In the genomic region with DNA sequence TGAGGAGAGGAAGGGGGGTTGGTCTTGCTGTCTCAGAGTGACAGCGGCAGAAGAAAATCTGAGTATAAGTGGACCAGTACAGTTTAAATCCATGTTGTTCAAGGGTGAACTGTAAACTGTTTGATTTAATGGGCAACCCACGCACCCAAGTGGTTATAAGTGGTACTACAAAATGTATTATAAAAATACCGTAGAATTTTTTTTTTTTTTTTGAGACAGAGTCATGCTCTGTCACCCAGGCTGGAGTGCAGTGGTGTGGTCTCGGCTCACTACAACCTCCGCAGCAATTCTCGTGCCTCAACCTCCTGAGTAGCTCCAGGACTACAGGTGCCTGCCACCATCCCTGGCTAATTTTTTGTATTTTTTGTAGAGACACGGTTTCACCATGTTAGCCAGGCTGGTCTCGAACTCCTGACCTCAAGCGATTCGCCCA, we compare ENCODE assay signal across 8 cellular contexts. TPM values are rescaled to one million over a fixed set of nuclear protein-coding genes. Genes with fewer than 3 reads are reported as not detected.
DNase-seq lines count a peak whose midpoint lies in the region; ATAC-seq and TF ChIP-seq lines count a peak whose summit lies in the region.

No MANE protein-coding gene starts in this region.

- H3K36me3 Mint-ChIP-seq in activated B cell treated with CpG ODN at 0.5 μM for 24 hours (ENCODE audit: low read depth) = peaks cover 18% of the 10 kb centered on the region
- peaks cover 4% of the 10 kb centered on the region for H3K36me3 Mint-ChIP-seq in neural progenitor cell

- POLR2A ChIA-PET in activated B cell treated with CpG ODN at 0.5 μM for 24 hours (lab: Charles Lee) = no interaction called here

- H3K9me3 Mint-ChIP-seq in activated B cell treated with CpG ODN at 0.5 μM for 24 hours (no peaks in the 10 kb centered on the region), neural progenitor cell (no peaks in the 10 kb centered on the region)

- CTCF ChIA-PET in activated B cell treated with CpG ODN at 0.5 μM for 24 hours (lab: Charles Lee) = no interaction called here

- DNase-seq in AG08396 (ENCODE audit: low spot score) (peak; percentile 18), NCI-H2171 treated with DMSO at 0.1 percent for 48 hours (lab: John Stamatoyannopoulos, UW) (peak; percentile 79), activated B cell treated with CpG ODN at 0.5 μM for 24 hours (no peak), epithelial cell of esophagus (ENCODE audit: low read depth) (peak; percentile 59), neural progenitor cell (ENCODE audit: low spot score) (peak; percentile 35)

- H4K20me1 ChIP-seq in neural progenitor cell (ENCODE audit: low read depth) = peaks cover 3% of the 10 kb centered on the region

- H3K36me3 ChIP-seq in neural progenitor cell = no peaks in the 10 kb centered on the region

- H3K27ac Mint-ChIP-seq in activated B cell treated with CpG ODN at 0.5 μM for 24 hours (peak overlapping the region; percentile 59), neural progenitor cell (no peak overlapping the region)

- intact Hi-C loops in activated B cell treated with CpG ODN at 0.5 μM for 24 hours (cut with micrococcal nuclease) = loop anchor here (1.0 to 10.0 kb wide), 8 partner anchors 40 to 698 kb away; a partner anchor contains a TSS

- H3K9ac ChIP-seq in neural progenitor cell = no peak overlapping the region

- H3K9me3 ChIP-seq in neural progenitor cell (ENCODE audit: low read depth) = no peaks in the 10 kb centered on the region

- H3K4me2 ChIP-seq in neural progenitor cell = no peak overlapping the region

- H3F3A ChIP-seq in neural progenitor cell (ENCODE audit: low read depth) = peaks cover 29% of the 10 kb centered on the region

- H3K27ac ChIP-seq in neural progenitor cell = no peak overlapping the region

- H3K4me1 ChIP-seq in neural progenitor cell = peaks cover 7% of the 10 kb centered on the region

- peaks cover 37% of the 10 kb centered on the region for H3K4me1 Mint-ChIP-seq in activated B cell treated with CpG ODN at 0.5 μM for 24 hours
- peaks cover 24% of the 10 kb centered on the region for H3K4me1 Mint-ChIP-seq in neural progenitor cell

- H3K27me3 ChIP-seq in neural progenitor cell = no peaks in the 10 kb centered on the region

- peak; percentile 30 for ATAC-seq in activated B cell treated with CpG ODN at 0.5 μM for 24 hours (ENCODE audit: low read depth)
- ATAC-seq in HG02642 (IDR thresholded peaks at IDR 0.05; ENCODE audit: poor library complexity, unreplicated experiment) = no peak
- ATAC-seq in HG03159 (IDR thresholded peaks at IDR 0.05; ENCODE audit: unreplicated experiment) = no peak

- H3K27me3 Mint-ChIP-seq in activated B cell treated with CpG ODN at 0.5 μM for 24 hours = no peaks in the 10 kb centered on the region
- peaks cover 4% of the 10 kb centered on the region for H3K27me3 Mint-ChIP-seq in neural progenitor cell (ENCODE audit: insufficient read depth, low read depth)

- H3K79me2 ChIP-seq in neural progenitor cell (ENCODE audit: low read depth) = peaks cover 9% of the 10 kb centered on the region

- TF ChIP-seq CTCF in GM12875 (IDR thresholded peaks at IDR 0.05; ENCODE audit: borderline replicate concordance, insufficient read depth, low read depth, low read length) (peak; percentile 25; the same call in 1 of the 2 replicates), activated B cell treated with CpG ODN at 0.5 μM for 24 hours (IDR thresholded peaks at IDR 0.05) (peak; percentile 36), epithelial cell of esophagus (IDR thresholded peaks at IDR 0.05; ENCODE audit: insufficient read depth, low read depth, low read length, missing control alignments) (peak; percentile 50), neural progenitor cell (IDR thresholded peaks at IDR 0.05) (peak; percentile 56)

- no peak overlapping the region for H2AFZ ChIP-seq in neural progenitor cell (replicated peaks)

- H3K4me3 Mint-ChIP-seq in activated B cell treated with CpG ODN at 0.5 μM for 24 hours = peak overlapping the region; percentile 28
- peak overlapping the region; percentile 54 for H3K4me3 Mint-ChIP-seq in neural progenitor cell

- H3K4me3 ChIP-seq in GM12875 (ENCODE audit: low read depth, low read length) = no peak overlapping the region
- no peak overlapping the region for H3K4me3 ChIP-seq in epithelial cell of esophagus (ENCODE audit: low read length)
- no peak overlapping the region for H3K4me3 ChIP-seq in neural progenitor cell

RNA-seq across cellular contexts. Expression of a gene that starts 2.1 kb away (rescaled TPM):
- total RNA-seq in activated B cell treated with CpG ODN at 0.5 μM for 24 hours = 26.0 and 28.4 TPM in 2 replicates
- total RNA-seq in neural progenitor cell (ENCODE audit: low replicate concordance) = 12.9 and 17.5 TPM in 2 replicates

RNA-seq across cellular contexts. Expression of a gene that starts 40.1 kb away (rescaled TPM):
- total RNA-seq in activated B cell treated with CpG ODN at 0.5 μM for 24 hours (43.1 and 48.8 TPM in 2 replicates), neural progenitor cell (ENCODE audit: low replicate concordance) (20.1 and 20.5 TPM in 2 replicates)
